2 cellular contexts compared by ENCODE assay signal in genomic region chr22:46055851-46056168, GRCh38.
TF ChIP-seq lines count a peak whose summit lies in the region.

No MANE protein-coding gene starts in this region.

TF ChIP-seq in liver, 16 proteins besides CTCF, POLR2A, EP300 and RAD21 (continued from another document):
- TF ChIP-seq REST (IDR thresholded peaks at IDR 0.05) (no peak), SP1 (IDR thresholded peaks at IDR 0.05) (no peak), EGR1 (IDR thresholded peaks at IDR 0.05; ENCODE audit: low read depth in 2 of 2) (no peak), ATF3 (IDR thresholded peaks at IDR 0.05) (no peak), RXRA (IDR thresholded peaks at IDR 0.05) (no peak), ZBTB33 (IDR thresholded peaks at IDR 0.05) (no peak)
TF ChIP-seq in liver: peak in this region for 0.

TF ChIP-seq in HepG2, 621 proteins besides CTCF, POLR2A, EP300 and RAD21 (continued from another document):
- TF ChIP-seq, protein P1, sequence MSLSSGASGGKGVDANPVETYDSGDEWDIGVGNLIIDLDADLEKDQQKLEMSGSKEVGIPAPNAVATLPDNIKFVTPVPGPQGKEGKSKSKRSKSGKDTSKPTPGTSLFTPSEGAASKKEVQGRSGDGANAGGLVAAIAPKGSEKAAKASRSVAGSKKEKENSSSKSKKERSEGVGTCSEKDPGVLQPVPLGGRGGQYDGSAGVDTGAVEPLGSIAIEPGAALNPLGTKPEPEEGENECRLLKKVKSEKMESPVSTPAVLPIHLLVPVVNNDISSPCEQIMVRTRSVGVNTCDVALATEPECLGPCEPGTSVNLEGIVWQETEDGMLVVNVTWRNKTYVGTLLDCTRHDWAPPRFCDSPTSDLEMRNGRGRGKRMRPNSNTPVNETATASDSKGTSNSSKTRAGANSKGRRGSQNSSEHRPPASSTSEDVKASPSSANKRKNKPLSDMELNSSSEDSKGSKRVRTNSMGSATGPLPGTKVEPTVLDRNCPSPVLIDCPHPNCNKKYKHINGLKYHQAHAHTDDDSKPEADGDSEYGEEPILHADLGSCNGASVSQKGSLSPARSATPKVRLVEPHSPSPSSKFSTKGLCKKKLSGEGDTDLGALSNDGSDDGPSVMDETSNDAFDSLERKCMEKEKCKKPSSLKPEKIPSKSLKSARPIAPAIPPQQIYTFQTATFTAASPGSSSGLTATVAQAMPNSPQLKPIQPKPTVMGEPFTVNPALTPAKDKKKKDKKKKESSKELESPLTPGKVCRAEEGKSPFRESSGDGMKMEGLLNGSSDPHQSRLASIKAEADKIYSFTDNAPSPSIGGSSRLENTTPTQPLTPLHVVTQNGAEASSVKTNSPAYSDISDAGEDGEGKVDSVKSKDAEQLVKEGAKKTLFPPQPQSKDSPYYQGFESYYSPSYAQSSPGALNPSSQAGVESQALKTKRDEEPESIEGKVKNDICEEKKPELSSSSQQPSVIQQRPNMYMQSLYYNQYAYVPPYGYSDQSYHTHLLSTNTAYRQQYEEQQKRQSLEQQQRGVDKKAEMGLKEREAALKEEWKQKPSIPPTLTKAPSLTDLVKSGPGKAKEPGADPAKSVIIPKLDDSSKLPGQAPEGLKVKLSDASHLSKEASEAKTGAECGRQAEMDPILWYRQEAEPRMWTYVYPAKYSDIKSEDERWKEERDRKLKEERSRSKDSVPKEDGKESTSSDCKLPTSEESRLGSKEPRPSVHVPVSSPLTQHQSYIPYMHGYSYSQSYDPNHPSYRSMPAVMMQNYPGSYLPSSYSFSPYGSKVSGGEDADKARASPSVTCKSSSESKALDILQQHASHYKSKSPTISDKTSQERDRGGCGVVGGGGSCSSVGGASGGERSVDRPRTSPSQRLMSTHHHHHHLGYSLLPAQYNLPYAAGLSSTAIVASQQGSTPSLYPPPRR (CRISPR knock-in tag; IDR thresholded peaks at IDR 0.05; ENCODE audit: borderline replicate concordance), result no peak
- TF ChIP-seq ZNF431 (CRISPR knock-in tag; IDR thresholded peaks at IDR 0.05; ENCODE audit: borderline replicate concordance, low read depth) (no peak), HOXA7 (CRISPR knock-in tag; IDR thresholded peaks at IDR 0.05) (no peak), ZFP36 (IDR thresholded peaks at IDR 0.05; ENCODE audit: borderline replicate concordance, low read depth, low read length, partially characterized antibody) (no peak), NFIB (CRISPR knock-in tag; IDR thresholded peaks at IDR 0.05; ENCODE audit: borderline replicate concordance) (no peak), REXO4 (CRISPR knock-in tag; IDR thresholded peaks at IDR 0.05; ENCODE audit: borderline replicate concordance) (no peak), TBX2 (CRISPR knock-in tag; IDR thresholded peaks at IDR 0.05; ENCODE audit: borderline replicate concordance) (no peak), HMG20B (CRISPR knock-in tag; conservative IDR thresholded peaks at IDR 0.05) (no peak), KMT2A (CRISPR knock-in tag; IDR thresholded peaks at IDR 0.05) (no peak), ZKSCAN1 (IDR thresholded peaks at IDR 0.05; ENCODE audit: low read length) (no peak)
- TF ChIP-seq, protein P2, sequence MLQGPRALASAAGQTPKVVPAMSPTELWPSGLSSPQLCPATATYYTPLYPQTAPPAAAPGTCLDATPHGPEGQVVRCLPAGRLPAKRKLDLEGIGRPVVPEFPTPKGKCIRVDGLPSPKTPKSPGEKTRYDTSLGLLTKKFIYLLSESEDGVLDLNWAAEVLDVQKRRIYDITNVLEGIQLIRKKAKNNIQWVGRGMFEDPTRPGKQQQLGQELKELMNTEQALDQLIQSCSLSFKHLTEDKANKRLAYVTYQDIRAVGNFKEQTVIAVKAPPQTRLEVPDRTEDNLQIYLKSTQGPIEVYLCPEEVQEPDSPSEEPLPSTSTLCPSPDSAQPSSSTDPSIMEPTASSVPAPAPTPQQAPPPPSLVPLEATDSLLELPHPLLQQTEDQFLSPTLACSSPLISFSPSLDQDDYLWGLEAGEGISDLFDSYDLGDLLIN (CRISPR knock-in tag; IDR thresholded peaks at IDR 0.05; ENCODE audit: borderline replicate concordance), result no peak
- TF ChIP-seq, protein P3, sequence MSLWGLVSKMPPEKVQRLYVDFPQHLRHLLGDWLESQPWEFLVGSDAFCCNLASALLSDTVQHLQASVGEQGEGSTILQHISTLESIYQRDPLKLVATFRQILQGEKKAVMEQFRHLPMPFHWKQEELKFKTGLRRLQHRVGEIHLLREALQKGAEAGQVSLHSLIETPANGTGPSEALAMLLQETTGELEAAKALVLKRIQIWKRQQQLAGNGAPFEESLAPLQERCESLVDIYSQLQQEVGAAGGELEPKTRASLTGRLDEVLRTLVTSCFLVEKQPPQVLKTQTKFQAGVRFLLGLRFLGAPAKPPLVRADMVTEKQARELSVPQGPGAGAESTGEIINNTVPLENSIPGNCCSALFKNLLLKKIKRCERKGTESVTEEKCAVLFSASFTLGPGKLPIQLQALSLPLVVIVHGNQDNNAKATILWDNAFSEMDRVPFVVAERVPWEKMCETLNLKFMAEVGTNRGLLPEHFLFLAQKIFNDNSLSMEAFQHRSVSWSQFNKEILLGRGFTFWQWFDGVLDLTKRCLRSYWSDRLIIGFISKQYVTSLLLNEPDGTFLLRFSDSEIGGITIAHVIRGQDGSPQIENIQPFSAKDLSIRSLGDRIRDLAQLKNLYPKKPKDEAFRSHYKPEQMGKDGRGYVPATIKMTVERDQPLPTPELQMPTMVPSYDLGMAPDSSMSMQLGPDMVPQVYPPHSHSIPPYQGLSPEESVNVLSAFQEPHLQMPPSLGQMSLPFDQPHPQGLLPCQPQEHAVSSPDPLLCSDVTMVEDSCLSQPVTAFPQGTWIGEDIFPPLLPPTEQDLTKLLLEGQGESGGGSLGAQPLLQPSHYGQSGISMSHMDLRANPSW (CRISPR knock-in tag; IDR thresholded peaks at IDR 0.05; ENCODE audit: borderline replicate concordance), result no peak
